ENCODE assay signal across 1 cellular context in the genomic region with DNA sequence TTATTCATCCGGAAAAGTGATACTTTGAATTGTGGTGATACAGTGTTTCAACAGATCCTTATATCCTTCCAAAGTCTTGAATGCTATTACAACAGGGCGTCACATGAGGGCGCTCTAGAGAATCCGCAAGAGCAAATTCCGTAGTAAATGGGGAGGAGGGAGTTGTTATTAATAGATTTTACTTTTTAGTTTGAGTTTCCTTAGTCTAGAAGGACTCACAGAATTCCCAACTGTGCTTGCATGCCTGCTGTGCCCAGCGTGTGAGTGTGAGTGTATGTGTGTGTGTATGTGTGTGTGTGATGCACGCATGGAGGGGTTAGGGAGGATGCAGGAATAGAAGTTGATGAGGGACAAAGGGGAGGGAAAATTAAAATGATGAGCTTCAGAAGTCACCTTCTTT.
TF ChIP-seq lines count a peak whose summit lies in the region.

No MANE protein-coding gene starts in this region.

TF ChIP-seq in Ishikawa, 13 proteins besides CTCF, POLR2A, EP300 and RAD21 (continued from another document):
- no peak for TF ChIP-seq CREB1 (IDR thresholded peaks at IDR 0.05; ENCODE audit: low read depth)
